33 cellular contexts compared by ENCODE assay signal in genomic region chr20:50777373-50777772, GRCh38.
"Had no signal": no experiment of that assay in that cellular context is flagged by ENCODE, and none has a peak within 500 bp of the region (broad histone marks: within the 10 kb centered on the region; RNA-seq: fewer than 3 reads in every experiment).

No MANE protein-coding gene starts in this region.

- H3K36me3 ChIP-seq: adrenal gland, ascending aorta, brain microvascular endothelial cell, breast epithelium, cardiac muscle cell had no signal

- H3K9me3 ChIP-seq: adrenal gland, ascending aorta, body of pancreas, breast epithelium had no signal

- H3K27me3 ChIP-seq: adrenal gland, ascending aorta, body of pancreas, brain microvascular endothelial cell, breast epithelium, cardiac muscle cell had no signal

- H3K27ac ChIP-seq: adrenal gland, ascending aorta, body of pancreas, brain microvascular endothelial cell, breast epithelium, cardiac muscle cell had no signal

- H3K4me3 ChIP-seq: adrenal gland, ascending aorta, body of pancreas, breast epithelium, cardiac muscle cell had no signal

- H3K4me1 ChIP-seq: adrenal gland, ascending aorta, body of pancreas, breast epithelium had no signal

- DNase-seq: activated effector memory CD4-positive, alpha-beta T cell treated with anti-CD3 and anti-CD28 coated beads, Interleukin-2, amount 50 U/mL, for 16 hours; activated effector memory CD4-positive, alpha-beta T cell treated with Interleukin-2 at 50 U/mL for 16 hours; activated gamma-delta T cell; activated gamma-delta T cell treated with Interleukin-2 at 50 U/mL for 16 hours; activated naive CD4-positive, alpha-beta T cell; activated naive CD4-positive, alpha-beta T cell treated with anti-CD3 and anti-CD28 coated beads for 36 hours; activated naive CD4-positive, alpha-beta T cell treated with anti-CD3 and anti-CD28 coated beads, Interleukin-2, amount 10 ng/mL, durations not matched to agents 7 days and 5 days; activated naive CD4-positive, alpha-beta T cell treated with anti-CD3 and anti-CD28 coated beads, Interleukin-2, amount 50 U/mL, for 16 hours; activated naive CD4-positive, alpha-beta T cell treated with Interleukin-2 at 50 U/mL for 16 hours; activated naive CD8-positive, alpha-beta T cell treated with anti-CD3 and anti-CD28 coated beads for 36 hours; activated naive CD8-positive, alpha-beta T cell treated with anti-CD3 and anti-CD28 coated beads, Interleukin-2, amount 10 ng/mL, durations not matched to agents 7 days and 5 days; activated naive CD8-positive, alpha-beta T cell treated with anti-CD3 and anti-CD28 coated beads, Interleukin-2, amount 50 U/mL, for 24 hours; activated T-cell treated with anti-CD3 and anti-CD28 coated beads, Interleukin-2, amount 50 U/mL, for 1 hour; activated T-cell treated with anti-CD3 and anti-CD28 coated beads, Interleukin-2, amount 50 U/mL, for 24 hours; activated T-cell treated with anti-CD3 and anti-CD28 coated beads, Interleukin-2, amount 50 U/mL, for 4 hours; activated T-cell treated with anti-CD3 and anti-CD28 coated beads, Interleukin-2, amount 50 U/mL, for 48 hours; activated T-cell treated with anti-CD3 and anti-CD28 coated beads, Interleukin-2, amount 50 U/mL, for 72 hours; amniotic stem cell; amygdala; anterior cingulate cortex; body of pancreas; brain microvascular endothelial cell; caudate nucleus; central memory CD4-positive, alpha-beta T cell; cerebellar nuclear complex had no signal

- FAIRE-seq: astrocyte, bronchial epithelial cell had no signal

- ATAC-seq: activated naive CD4-positive, alpha-beta T cell treated with anti-CD3 and anti-CD28 coated beads, Interleukin-2, amount 50 U/mL, for 72 hours; activated naive CD8-positive, alpha-beta T cell treated with anti-CD3 and anti-CD28 coated beads, Interleukin-2, amount 50 U/mL, for 24 hours; activated T-cell treated with anti-CD3 and anti-CD28 coated beads, Interleukin-2, amount 50 U/mL, for 4 hours; activated T-cell treated with anti-CD3 and anti-CD28 coated beads, Interleukin-2, amount 50 U/mL, for 72 hours; activated T-helper 17 cell treated with anti-CD3 and anti-CD28 coated beads, Interleukin-2, amount 50 U/mL, for 72 hours; body of pancreas had no signal
